Comparison of ENCODE assay signal across 8 cellular contexts in genomic region chr12:122225683-122226365, GRCh38. TPM values are rescaled to one million over a fixed set of nuclear protein-coding genes. Genes with fewer than 3 reads are reported as not detected.
DNase-seq lines count a peak whose midpoint lies in the region; ATAC-seq and TF ChIP-seq lines count a peak whose summit lies in the region.

DIABLO (minus strand) TSS chr12:122226052; CDS start chr12:122226014, 38 bp downstream.

- H3K4me3 Mint-ChIP-seq in activated CD4-positive, alpha-beta T cell treated with anti-CD3 and anti-CD28 coated beads, Interleukin-2, amount 10 ng/mL, durations not matched to agents 7 days and 5 days = peak within 1 kb of the TSS; percentile 92

- peaks cover 45% of the 10 kb centered on the region for H3K36me3 ChIP-seq in BLaER1

- H3K4me1 ChIP-seq in BLaER1 = peaks cover 47% of the 10 kb centered on the region

- H3K9me3 Mint-ChIP-seq in activated CD4-positive, alpha-beta T cell treated with anti-CD3 and anti-CD28 coated beads, Interleukin-2, amount 10 ng/mL, durations not matched to agents 7 days and 5 days = no peaks in the 10 kb centered on the region

- peaks cover 24% of the 10 kb centered on the region for H3K36me3 Mint-ChIP-seq in activated CD4-positive, alpha-beta T cell treated with anti-CD3 and anti-CD28 coated beads, Interleukin-2, amount 10 ng/mL, durations not matched to agents 7 days and 5 days (ENCODE audit: low read depth)

- peak within 1 kb of the TSS; percentile 94 for H3K9ac ChIP-seq in BLaER1

- H3K4me3 ChIP-seq in BLaER1 = peak within 1 kb of the TSS; percentile 91
- peak within 1 kb of the TSS; percentile 80 for H3K4me3 ChIP-seq in coronary artery

- peaks cover 41% of the 10 kb centered on the region for H3K4me1 Mint-ChIP-seq in activated CD4-positive, alpha-beta T cell treated with anti-CD3 and anti-CD28 coated beads, Interleukin-2, amount 10 ng/mL, durations not matched to agents 7 days and 5 days

- H3K27me3 ChIP-seq in BLaER1 = no peaks in the 10 kb centered on the region

- no peak for TF ChIP-seq CTCF in coronary artery (IDR thresholded peaks at IDR 0.05)

- intact Hi-C loops in left colon (cut with DNase I, micrococcal nuclease) = no loop called here

- ATAC-seq in GM19328 (IDR thresholded peaks at IDR 0.05; ENCODE audit: unreplicated experiment) (peak; percentile 86), HG03520 (IDR thresholded peaks at IDR 0.05; ENCODE audit: unreplicated experiment) (peak; percentile 85), left colon (peak; percentile 93)

- H3K27me3 Mint-ChIP-seq in activated CD4-positive, alpha-beta T cell treated with anti-CD3 and anti-CD28 coated beads, Interleukin-2, amount 10 ng/mL, durations not matched to agents 7 days and 5 days = no peaks in the 10 kb centered on the region

- H3K9me3 ChIP-seq in BLaER1 = no peaks in the 10 kb centered on the region

- H3K27ac ChIP-seq in BLaER1 = peak within 1 kb of the TSS; percentile 94
- peak within 1 kb of the TSS; percentile 92 to 95 for H3K27ac ChIP-seq in coronary artery

- peak within 1 kb of the TSS; percentile 96 for H3K27ac Mint-ChIP-seq in activated CD4-positive, alpha-beta T cell treated with anti-CD3 and anti-CD28 coated beads, Interleukin-2, amount 10 ng/mL, durations not matched to agents 7 days and 5 days

- peak within 1 kb of the TSS; percentile 98 for H3K4me2 ChIP-seq in BLaER1

- DNase-seq in NCI-H69 (lab: John Stamatoyannopoulos, UW) = peak; percentile 100
- peak; percentile 100 for DNase-seq in activated CD4-positive, alpha-beta T cell treated with anti-CD3 and anti-CD28 coated beads, Interleukin-2, amount 10 ng/mL, durations not matched to agents 7 days and 5 days
- peak; percentile 100 for DNase-seq in coronary artery (ENCODE audit: low spot score)
- peak; percentile 100 for DNase-seq in left colon
- peak; percentile 100 for DNase-seq in stimulated activated CD4-positive, alpha-beta T cell treated with anti-CD3 and anti-CD28 coated beads, Interleukin-1b, Interleukin-23, amount 100 ng/mL, for 48 hours

- POLR2A ChIA-PET in activated CD4-positive, alpha-beta T cell treated with anti-CD3 and anti-CD28 coated beads, Interleukin-2, amount 10 ng/mL, durations not matched to agents 7 days and 5 days (lab: Charles Lee) = interaction anchor here (0.7 to 1.0 kb wide), 3 partner anchors 43 to 275 kb away, joined by 3 to 5 read pairs (median 4); partner anchors contain the start of gene ZCCHC8

- CTCF ChIA-PET in activated CD4-positive, alpha-beta T cell treated with anti-CD3 and anti-CD28 coated beads, Interleukin-2, amount 10 ng/mL, durations not matched to agents 7 days and 5 days (lab: Charles Lee) = interaction anchor here (0.6 to 2.8 kb wide), 9 partner anchors 8 to 1924 kb away, joined by 3 to 12 read pairs (median 4); no protein-coding TSS in a partner anchor

- peaks cover 59% of the 10 kb centered on the region for H4K20me1 ChIP-seq in BLaER1

RNA-seq across cellular contexts. Expression of gene DIABLO, which starts in this region (rescaled TPM):
- total RNA-seq in activated CD4-positive, alpha-beta T cell treated with anti-CD3 and anti-CD28 coated beads, Interleukin-2, amount 10 ng/mL, durations not matched to agents 7 days and 5 days = 10 to 100 TPM; 36.1 to 37.7 TPM
- total RNA-seq in left colon = 10 to 100 TPM; 44.1 to 45.4 TPM

Comparison
In these comparisons a context has a peak if more than half of its experiments do, and no peak if none do; other contexts are left out.
1. Peak in every context shown above with its lines: DNase-seq, ATAC-seq, H3K4me3 ChIP-seq and H3K27ac ChIP-seq.